ENCODE assay signal across 9 cellular contexts in the genomic region with DNA sequence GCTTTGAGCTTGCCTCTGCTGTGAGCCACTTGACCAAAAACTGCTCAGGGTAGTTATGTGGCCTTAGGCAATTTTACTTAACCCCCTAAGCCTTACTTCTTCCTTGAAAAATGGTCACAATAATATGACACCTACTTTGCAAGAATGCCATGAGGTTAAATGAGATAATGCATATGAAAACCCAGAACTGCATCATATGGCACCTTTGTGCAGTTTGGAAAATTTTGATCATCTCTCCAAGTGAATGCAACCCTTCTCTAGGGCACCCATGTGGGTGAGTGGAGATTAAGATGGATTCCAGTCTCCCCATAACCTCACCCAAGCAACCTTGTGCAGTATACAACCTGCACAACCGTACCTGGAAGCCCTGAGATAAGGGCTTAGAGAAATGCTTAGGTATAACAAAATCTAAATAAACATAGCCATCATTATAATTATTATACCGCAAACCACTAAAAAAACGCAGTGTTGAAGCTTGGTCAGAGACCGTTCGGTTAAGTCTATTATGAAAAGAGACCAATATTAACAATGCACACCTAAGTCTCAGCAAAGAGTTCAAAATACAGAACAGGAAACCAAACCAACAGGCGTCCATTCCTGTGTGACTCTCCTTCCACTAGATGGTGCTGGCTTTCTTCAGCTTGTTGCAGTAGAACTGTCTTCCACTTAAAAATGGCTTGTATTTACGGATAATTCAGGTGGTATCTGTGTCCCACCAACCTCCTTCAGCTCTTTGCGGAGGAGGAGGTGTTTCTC. TPM values are rescaled to one million over a fixed set of nuclear protein-coding genes. Genes with fewer than 3 reads are reported as not detected.
DNase-seq lines count a peak whose midpoint lies in the region; ATAC-seq and TF ChIP-seq lines count a peak whose summit lies in the region.
"Had no signal": no experiment of that assay in that cellular context is flagged by ENCODE, and none has a peak within 500 bp of the region (broad histone marks: within the 10 kb centered on the region; RNA-seq: fewer than 3 reads in every experiment).

No MANE protein-coding gene starts in this region.

- H3K36me3 ChIP-seq in BJ (ENCODE audit: control insufficient read depth, insufficient read depth, low read length), result no peaks in the 10 kb centered on the region

- H3K9me3 Mint-ChIP-seq in brain, result no peaks in the 10 kb centered on the region
- H3K9me3 Mint-ChIP-seq: IgD-negative memory B cell had no signal

- H3K4me1 Mint-ChIP-seq in brain, result no peaks in the 10 kb centered on the region
- H3K4me1 Mint-ChIP-seq: IgD-negative memory B cell had no signal

- ATAC-seq in GM18517 (IDR thresholded peaks at IDR 0.05; ENCODE audit: unreplicated experiment) (peak; percentile 76), HG02981 (IDR thresholded peaks at IDR 0.05; ENCODE audit: unreplicated experiment) (peak; percentile 75), left colon (peak; percentile 74)

- no peaks in the 10 kb centered on the region for H3K36me3 Mint-ChIP-seq in brain
- H3K36me3 Mint-ChIP-seq: IgD-negative memory B cell had no signal

- CTCF ChIA-PET in BJ (lab: Yijun Ruan, JAX), result interaction anchor here (0.6 to 2.0 kb wide), 17 partner anchors 10 to 1118 kb away, joined by 3 to 11 read pairs (median 4); no protein-coding TSS in a partner anchor

- POLR2A ChIA-PET in BJ (lab: Charles Lee), result interaction anchor here (0.6 kb wide), 1 partner anchor 22 kb away, joined by 3 read pairs; no protein-coding TSS in a partner anchor

- TF ChIP-seq CTCF in BJ (IDR thresholded peaks at IDR 0.05; ENCODE audit: insufficient read depth, low read depth, low read length) (peak; percentile 87), brain (conservative IDR thresholded peaks at IDR 0.05) (peak; percentile 60 to 72)

- DNase-seq in BJ (ENCODE audit: low read depth) (no peak), NCI-H2196 (lab: John Stamatoyannopoulos, UW; ENCODE audit: unreplicated experiment) (peak; percentile 36), left colon (no peak), cerebellar nuclear complex (lab: John Stamatoyannopoulos, UW) (no peak), GM19238 (ENCODE audit: insufficient read length, low spot score) (no peak)

- H3K27ac Mint-ChIP-seq in brain, result no peak overlapping the region
- H3K27ac Mint-ChIP-seq: IgD-negative memory B cell had no signal

- H3K4me3 ChIP-seq in BJ (ENCODE audit: low read depth, low read length), result no peak overlapping the region

- no peaks in the 10 kb centered on the region; the same call in 1 of the 2 replicates for H3K27me3 ChIP-seq in BJ (ENCODE audit: control insufficient read depth, insufficient read depth, low read length)

- no peak overlapping the region for H3K4me3 Mint-ChIP-seq in brain
- H3K4me3 Mint-ChIP-seq: IgD-negative memory B cell had no signal

- peaks cover 10% of the 10 kb centered on the region for H3K27me3 Mint-ChIP-seq in brain

- intact Hi-C loops in left colon (cut with DNase I, micrococcal nuclease), result no loop called here

RNA-seq across cellular contexts. Expression of gene ASB15, which starts 21.0 kb away (rescaled TPM):
- polyA plus RNA-seq in BJ (2011; rRNA removed), result not detected in 2 replicates
- not detected in 2 replicates for polyA minus RNA-seq in BJ (2011; rRNA and poly(A)+ RNA removed)
- polyA plus RNA-seq in brain (ENCODE audit: insufficient read depth, low read depth, low replicate concordance), result not detected
- not detected for total RNA-seq in left colon
- polyA plus RNA-seq: IgD-negative memory B cell had no signal

RNA-seq across cellular contexts. Expression of gene NDUFA5, which starts 23.0 kb away (rescaled TPM):
- polyA plus RNA-seq in BJ (2011; rRNA removed) (4.8 and 22.8 TPM in 2 replicates), brain (ENCODE audit: insufficient read depth, low read depth, low replicate concordance) (75.2 TPM)
- 4.3 and 6.8 TPM in 2 replicates for polyA minus RNA-seq in BJ (2011; rRNA and poly(A)+ RNA removed)
- total RNA-seq in left colon, result 100 to 1,000 TPM in 1 of 2 donors, 10 to 100 TPM in 1; 98.6 to 117 TPM

RNA-seq across cellular contexts. Expression of gene IQUB, which starts 46.2 kb away (rescaled TPM):
- polyA plus RNA-seq in BJ (2011; rRNA removed) (0.02 and 0.05 TPM in 2 replicates), brain (ENCODE audit: insufficient read depth, low read depth, low replicate concordance) (0.20 TPM)
- 0.05 and 0.10 TPM in 2 replicates for polyA minus RNA-seq in BJ (2011; rRNA and poly(A)+ RNA removed)
- total RNA-seq in left colon, result under 1 TPM in 1 of 2 donors, not detected in 1; 0.25 TPM
- polyA plus RNA-seq: IgD-negative memory B cell had no signal
